Comparison of ENCODE assay signal across 15 cellular contexts in genomic region chr5:141705503-141705902, GRCh38. TPM values are rescaled to one million over a fixed set of nuclear protein-coding genes. Genes with fewer than 3 reads are reported as not detected.
DNase-seq lines count a peak whose midpoint lies in the region; FAIRE-seq and TF ChIP-seq lines count a peak whose summit lies in the region.
"Had no signal": no experiment of that assay in that cellular context is flagged by ENCODE, and none has a peak within 500 bp of the region (broad histone marks: within the 10 kb centered on the region; RNA-seq: fewer than 3 reads in every experiment).

No MANE protein-coding gene starts in this region.

- intact Hi-C loops in dorsolateral prefrontal cortex (cut with DNase I): loop anchor here in 1 of 2 donors (10.0 kb wide), 1 partner anchor 59 kb away; no protein-coding TSS in a partner anchor
- intact Hi-C loops in esophagus muscularis mucosa (cut with DNase I): loop anchor here (10.0 kb wide), 1 partner anchor 109 kb away; no protein-coding TSS in a partner anchor

- 80% methylated on average over 1 of the region's 1 CpG for WGBS in esophagus muscularis mucosa

- TF ChIP-seq CTCF in HEK293 (tag by site-specific recombination; IDR thresholded peaks at IDR 0.05) (no peak), dorsolateral prefrontal cortex (IDR thresholded peaks at IDR 0.05 in 54 of 56, conservative IDR thresholded peaks at IDR 0.05 in 2 of 56; ENCODE audit: low read depth in 1 of 56, partially characterized antibody in 56 of 56) (no peak), esophagus muscularis mucosa (IDR thresholded peaks at IDR 0.05) (no peak)

- no peak for FAIRE-seq in GM19239 (lab: Jason Lieb, UNC)

- H3K4me1 ChIP-seq in HEK293 (ENCODE audit: control insufficient read depth, insufficient read depth, low read length): no peaks in the 10 kb centered on the region; the same call in 1 of the 2 replicates
- H3K4me1 ChIP-seq in esophagus muscularis mucosa: peaks cover 21 to 22% (median 22%) of the 10 kb centered on the region in 4 donors

- H3K27me3 ChIP-seq in dorsolateral prefrontal cortex (no peaks in the 10 kb centered on the region), esophagus muscularis mucosa (peaks cover 0 to 59% (median 27%) of the 10 kb centered on the region in 4 donors)

- POLR2A ChIA-PET in HEK293 (lab: Yijun Ruan, JAX): no interaction called here

- H3K27ac ChIP-seq in HEK293 (ENCODE audit: extremely low read depth, low read depth, low read length) (no peak overlapping the region), angular gyrus (ENCODE audit: low read depth, low read length) (peak overlapping the region; percentile 46), dorsolateral prefrontal cortex (peak overlapping the region in 34 of 59 donors; percentile 3 to 78 (median 46)), esophagus muscularis mucosa (replicated peaks in 1 of 4) (no peak overlapping the region)
- H3K27ac ChIP-seq: BLaER1 treated with 17β-estradiol and CSF1 and Interleukin-3, amounts not matched to agents 10 nM and 100 nM had no signal

- DNase-seq in SIG-M5 treated with dmso at 0.1 percent for 504 hours (lab: John Stamatoyannopoulos, UW; ENCODE audit: unreplicated experiment): peak; percentile 20
- no peak for DNase-seq in SIG-M5 (lab: John Stamatoyannopoulos, UW)
- DNase-seq in dorsolateral prefrontal cortex: no peak
- DNase-seq in esophagus muscularis mucosa (ENCODE audit: extremely low spot score): no peak
- DNase-seq in GM19239 (ENCODE audit: insufficient read length, low spot score): no peak
- no peak for DNase-seq in NCI-H2107 (lab: John Stamatoyannopoulos, UW)
- DNase-seq: Calu3; CD8-positive, alpha-beta T cell; DMS79 treated with DMSO at 0.1 percent for 48 hours; GF-D8; GOT3; H9 had no signal

- TF ChIP-seq POLR2A in esophagus muscularis mucosa (IDR thresholded peaks at IDR 0.05; ENCODE audit: low read depth): no peak

- no peaks in the 10 kb centered on the region for H3K9me3 ChIP-seq in HEK293 (ENCODE audit: control insufficient read depth, insufficient read depth, low read depth, low read length)
- H3K9me3 ChIP-seq in esophagus muscularis mucosa: no peaks in the 10 kb centered on the region
- H3K9me3 ChIP-seq: BLaER1 treated with 17β-estradiol and CSF1 and Interleukin-3, amounts not matched to agents 10 nM and 100 nM had no signal

- H3K36me3 ChIP-seq in HEK293 (ENCODE audit: control insufficient read depth in 2 of 2, insufficient read depth in 1 of 2, low read length in 2 of 2): no peaks in the 10 kb centered on the region
- H3K36me3 ChIP-seq in esophagus muscularis mucosa: no peaks in the 10 kb centered on the region
- H3K36me3 ChIP-seq: BLaER1 treated with 17β-estradiol and CSF1 and Interleukin-3, amounts not matched to agents 10 nM and 100 nM had no signal

- TF ChIP-seq EP300 in esophagus muscularis mucosa (IDR thresholded peaks at IDR 0.05): no peak

- CTCF ChIA-PET in HEK293 (lab: Yijun Ruan, JAX): interaction anchor here (1.1 kb wide), 1 partner anchor 109 kb away, joined by 3 read pairs; no protein-coding TSS in a partner anchor

- H3K4me3 ChIP-seq in HEK293 (ENCODE audit: low read depth, low read length) (no peak overlapping the region), dorsolateral prefrontal cortex (no peak overlapping the region), esophagus muscularis mucosa (no peak overlapping the region)
- H3K4me3 ChIP-seq: BLaER1 treated with 17β-estradiol and CSF1 and Interleukin-3, amounts not matched to agents 10 nM and 100 nM had no signal

TF ChIP-seq in HEK293, 187 proteins besides CTCF, POLR2A, EP300 and RAD21 (continues in another document):
- TF ChIP-seq ZNF18 (tag by site-specific recombination; IDR thresholded peaks at IDR 0.05) (no peak), ZNF660 (tag by site-specific recombination; IDR thresholded peaks at IDR 0.05) (0 out of 2 replicates have a peak, but pooled peaks have one; percentile 24), ZBTB11 (tag by site-specific recombination; conservative IDR thresholded peaks at IDR 0.05; ENCODE audit: low read depth) (no peak), ZNF544 (tag by site-specific recombination; IDR thresholded peaks at IDR 0.05) (no peak), PATZ1 (tag by site-specific recombination; IDR thresholded peaks at IDR 0.05) (no peak), ZNF112 (tag by site-specific recombination; IDR thresholded peaks at IDR 0.05) (no peak), ZBTB10 (tag by site-specific recombination; IDR thresholded peaks at IDR 0.05) (no peak), ZNF354C (tag by site-specific recombination; IDR thresholded peaks at IDR 0.05; ENCODE audit: borderline replicate concordance, low read depth) (no peak), ZNF350 (tag by site-specific recombination; IDR thresholded peaks at IDR 0.05) (no peak), SETDB1 (IDR thresholded peaks at IDR 0.05; ENCODE audit: insufficient read length, low read length) (no peak), ZNF16 (tag by site-specific recombination; IDR thresholded peaks at IDR 0.05; ENCODE audit: low read depth) (no peak)

RNA-seq across cellular contexts. Expression of gene ARAP3, which starts 23.5 kb away (rescaled TPM):
- 10 to 100 TPM in 66 of 120 experiments, 1 to 10 TPM in 54; 3.8 to 24.9 (median 10.5) TPM for total RNA-seq in dorsolateral prefrontal cortex
- 1 to 10 TPM; 4.1 to 9.2 (median 7.6) TPM for total RNA-seq in esophagus muscularis mucosa

RNA-seq across cellular contexts. Expression of gene FCHSD1, which starts 54.3 kb away (rescaled TPM):
- total RNA-seq in dorsolateral prefrontal cortex (10 to 100 TPM in 110 of 120 experiments, 1 to 10 TPM in 10; 7.1 to 36.8 (median 16.9) TPM), esophagus muscularis mucosa (10 to 100 TPM; 10.4 to 21.8 (median 12.9) TPM)

Comparison
In these comparisons a context has a peak if more than half of its experiments do, and no peak if none do; other contexts are left out.
1. H3K27ac ChIP-seq: peak in angular gyrus (single experiment) and dorsolateral prefrontal cortex (34 of 59); none in HEK293 (single experiment) and esophagus muscularis mucosa (0 of 4).